Comparison of ENCODE assay signal across 1 cellular context in the genomic region with DNA sequence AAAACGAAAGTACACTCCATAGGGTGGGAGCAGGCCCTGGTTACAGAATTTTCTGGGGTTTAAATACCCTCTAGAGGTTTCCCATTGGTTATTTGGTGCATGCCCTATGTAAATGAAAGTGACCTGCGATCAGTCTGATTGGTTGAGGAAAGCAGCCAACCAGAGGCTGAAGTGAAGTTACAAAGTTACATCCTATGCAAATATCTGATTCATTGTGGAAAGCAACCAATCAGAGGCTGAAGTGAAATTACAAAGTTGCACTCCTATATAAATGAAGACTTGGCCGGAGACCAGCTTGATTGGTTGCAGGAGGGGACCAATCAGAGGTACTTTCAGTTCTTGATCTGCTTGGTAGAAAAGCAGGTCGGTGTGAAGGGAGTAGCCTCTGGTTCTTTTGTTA.
TF ChIP-seq lines count a peak whose summit lies in the region.

No MANE protein-coding gene starts in this region.

TF ChIP-seq in GM23338, 12 proteins besides CTCF, POLR2A, EP300 and RAD21 (continued from another document):
- TF ChIP-seq, protein P1, sequence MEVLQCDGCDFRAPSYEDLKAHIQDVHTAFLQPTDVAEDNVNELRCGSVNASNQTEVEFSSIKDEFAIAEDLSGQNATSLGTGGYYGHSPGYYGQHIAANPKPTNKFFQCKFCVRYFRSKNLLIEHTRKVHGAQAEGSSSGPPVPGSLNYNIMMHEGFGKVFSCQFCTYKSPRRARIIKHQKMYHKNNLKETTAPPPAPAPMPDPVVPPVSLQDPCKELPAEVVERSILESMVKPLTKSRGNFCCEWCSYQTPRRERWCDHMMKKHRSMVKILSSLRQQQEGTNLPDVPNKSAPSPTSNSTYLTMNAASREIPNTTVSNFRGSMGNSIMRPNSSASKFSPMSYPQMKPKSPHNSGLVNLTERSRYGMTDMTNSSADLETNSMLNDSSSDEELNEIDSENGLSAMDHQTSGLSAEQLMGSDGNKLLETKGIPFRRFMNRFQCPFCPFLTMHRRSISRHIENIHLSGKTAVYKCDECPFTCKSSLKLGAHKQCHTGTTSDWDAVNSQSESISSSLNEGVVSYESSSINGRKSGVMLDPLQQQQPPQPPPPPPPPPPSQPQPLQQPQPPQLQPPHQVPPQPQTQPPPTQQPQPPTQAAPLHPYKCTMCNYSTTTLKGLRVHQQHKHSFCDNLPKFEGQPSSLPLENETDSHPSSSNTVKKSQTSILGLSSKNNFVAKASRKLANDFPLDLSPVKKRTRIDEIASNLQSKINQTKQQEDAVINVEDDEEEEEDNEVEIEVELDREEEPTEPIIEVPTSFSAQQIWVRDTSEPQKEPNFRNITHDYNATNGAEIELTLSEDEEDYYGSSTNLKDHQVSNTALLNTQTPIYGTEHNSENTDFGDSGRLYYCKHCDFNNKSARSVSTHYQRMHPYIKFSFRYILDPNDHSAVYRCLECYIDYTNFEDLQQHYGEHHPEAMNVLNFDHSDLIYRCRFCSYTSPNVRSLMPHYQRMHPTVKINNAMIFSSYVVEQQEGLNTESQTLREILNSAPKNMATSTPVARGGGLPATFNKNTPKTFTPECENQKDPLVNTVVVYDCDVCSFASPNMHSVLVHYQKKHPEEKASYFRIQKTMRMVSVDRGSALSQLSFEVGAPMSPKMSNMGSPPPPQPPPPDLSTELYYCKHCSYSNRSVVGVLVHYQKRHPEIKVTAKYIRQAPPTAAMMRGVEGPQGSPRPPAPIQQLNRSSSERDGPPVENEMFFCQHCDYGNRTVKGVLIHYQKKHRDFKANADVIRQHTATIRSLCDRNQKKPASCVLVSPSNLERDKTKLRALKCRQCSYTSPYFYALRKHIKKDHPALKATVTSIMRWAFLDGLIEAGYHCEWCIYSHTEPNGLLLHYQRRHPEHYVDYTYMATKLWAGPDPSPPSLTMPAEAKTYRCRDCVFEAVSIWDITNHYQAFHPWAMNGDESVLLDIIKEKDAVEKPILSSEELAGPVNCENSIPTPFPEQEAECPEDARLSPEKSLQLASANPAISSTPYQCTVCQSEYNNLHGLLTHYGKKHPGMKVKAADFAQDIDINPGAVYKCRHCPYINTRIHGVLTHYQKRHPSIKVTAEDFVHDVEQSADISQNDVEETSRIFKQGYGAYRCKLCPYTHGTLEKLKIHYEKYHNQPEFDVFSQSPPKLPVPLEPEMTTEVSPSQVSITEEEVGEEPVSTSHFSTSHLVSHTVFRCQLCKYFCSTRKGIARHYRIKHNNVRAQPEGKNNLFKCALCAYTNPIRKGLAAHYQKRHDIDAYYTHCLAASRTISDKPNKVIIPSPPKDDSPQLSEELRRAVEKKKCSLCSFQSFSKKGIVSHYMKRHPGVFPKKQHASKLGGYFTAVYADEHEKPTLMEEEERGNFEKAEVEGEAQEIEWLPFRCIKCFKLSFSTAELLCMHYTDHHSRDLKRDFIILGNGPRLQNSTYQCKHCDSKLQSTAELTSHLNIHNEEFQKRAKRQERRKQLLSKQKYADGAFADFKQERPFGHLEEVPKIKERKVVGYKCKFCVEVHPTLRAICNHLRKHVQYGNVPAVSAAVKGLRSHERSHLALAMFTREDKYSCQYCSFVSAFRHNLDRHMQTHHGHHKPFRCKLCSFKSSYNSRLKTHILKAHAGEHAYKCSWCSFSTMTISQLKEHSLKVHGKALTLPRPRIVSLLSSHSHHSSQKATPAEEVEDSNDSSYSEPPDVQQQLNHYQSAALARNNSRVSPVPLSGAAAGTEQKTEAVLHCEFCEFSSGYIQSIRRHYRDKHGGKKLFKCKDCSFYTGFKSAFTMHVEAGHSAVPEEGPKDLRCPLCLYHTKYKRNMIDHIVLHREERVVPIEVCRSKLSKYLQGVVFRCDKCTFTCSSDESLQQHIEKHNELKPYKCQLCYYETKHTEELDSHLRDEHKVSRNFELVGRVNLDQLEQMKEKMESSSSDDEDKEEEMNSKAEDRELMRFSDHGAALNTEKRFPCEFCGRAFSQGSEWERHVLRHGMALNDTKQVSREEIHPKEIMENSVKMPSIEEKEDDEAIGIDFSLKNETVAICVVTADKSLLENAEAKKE (CRISPR knock-in tag; IDR thresholded peaks at IDR 0.05) = no peak
- TF ChIP-seq, protein P2, sequence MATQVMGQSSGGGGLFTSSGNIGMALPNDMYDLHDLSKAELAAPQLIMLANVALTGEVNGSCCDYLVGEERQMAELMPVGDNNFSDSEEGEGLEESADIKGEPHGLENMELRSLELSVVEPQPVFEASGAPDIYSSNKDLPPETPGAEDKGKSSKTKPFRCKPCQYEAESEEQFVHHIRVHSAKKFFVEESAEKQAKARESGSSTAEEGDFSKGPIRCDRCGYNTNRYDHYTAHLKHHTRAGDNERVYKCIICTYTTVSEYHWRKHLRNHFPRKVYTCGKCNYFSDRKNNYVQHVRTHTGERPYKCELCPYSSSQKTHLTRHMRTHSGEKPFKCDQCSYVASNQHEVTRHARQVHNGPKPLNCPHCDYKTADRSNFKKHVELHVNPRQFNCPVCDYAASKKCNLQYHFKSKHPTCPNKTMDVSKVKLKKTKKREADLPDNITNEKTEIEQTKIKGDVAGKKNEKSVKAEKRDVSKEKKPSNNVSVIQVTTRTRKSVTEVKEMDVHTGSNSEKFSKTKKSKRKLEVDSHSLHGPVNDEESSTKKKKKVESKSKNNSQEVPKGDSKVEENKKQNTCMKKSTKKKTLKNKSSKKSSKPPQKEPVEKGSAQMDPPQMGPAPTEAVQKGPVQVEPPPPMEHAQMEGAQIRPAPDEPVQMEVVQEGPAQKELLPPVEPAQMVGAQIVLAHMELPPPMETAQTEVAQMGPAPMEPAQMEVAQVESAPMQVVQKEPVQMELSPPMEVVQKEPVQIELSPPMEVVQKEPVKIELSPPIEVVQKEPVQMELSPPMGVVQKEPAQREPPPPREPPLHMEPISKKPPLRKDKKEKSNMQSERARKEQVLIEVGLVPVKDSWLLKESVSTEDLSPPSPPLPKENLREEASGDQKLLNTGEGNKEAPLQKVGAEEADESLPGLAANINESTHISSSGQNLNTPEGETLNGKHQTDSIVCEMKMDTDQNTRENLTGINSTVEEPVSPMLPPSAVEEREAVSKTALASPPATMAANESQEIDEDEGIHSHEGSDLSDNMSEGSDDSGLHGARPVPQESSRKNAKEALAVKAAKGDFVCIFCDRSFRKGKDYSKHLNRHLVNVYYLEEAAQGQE (IDR thresholded peaks at IDR 0.05; ENCODE audit: unreplicated experiment) = no peak
- TF ChIP-seq JUNB (IDR thresholded peaks at IDR 0.05; ENCODE audit: unreplicated experiment) (no peak), STAT1 (IDR thresholded peaks at IDR 0.05; ENCODE audit: unreplicated experiment) (no peak), POLR2AphosphoS5 (IDR thresholded peaks at IDR 0.05; ENCODE audit: low read depth) (no peak)
